24 cellular contexts compared by ENCODE assay signal in the genomic region with DNA sequence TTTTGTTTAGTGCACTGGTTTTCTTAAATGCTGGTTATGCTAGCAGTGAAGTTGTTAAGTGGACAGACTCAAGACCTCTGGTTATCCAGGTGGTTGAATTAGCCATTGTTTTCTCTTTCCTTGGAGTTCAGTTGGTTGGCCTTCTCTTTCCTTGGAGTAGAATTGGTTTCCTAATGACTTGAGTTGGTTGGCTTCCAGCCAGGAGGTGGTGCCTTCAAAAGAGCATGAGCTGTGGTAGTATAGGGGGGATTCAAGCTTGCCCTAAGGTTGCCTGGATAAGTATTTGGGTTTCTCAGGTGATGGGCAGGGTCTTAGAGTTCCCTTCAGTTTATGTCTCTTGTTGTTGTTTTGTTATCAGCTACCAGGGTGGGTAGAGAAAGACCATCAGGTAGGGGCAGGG.
DNase-seq lines count a peak whose midpoint lies in the region; ATAC-seq and TF ChIP-seq lines count a peak whose summit lies in the region.
"Had no signal": no experiment of that assay in that cellular context is flagged by ENCODE, and none has a peak within 500 bp of the region (broad histone marks: within the 10 kb centered on the region; RNA-seq: fewer than 3 reads in every experiment).

No MANE protein-coding gene starts in this region.

- H3K36me3 ChIP-seq in subcutaneous abdominal adipose tissue (ENCODE audit: control insufficient read depth in 5 of 5, insufficient read depth in 5 of 5, low read length in 5 of 5): no peaks in the 10 kb centered on the region
- H3K36me3 ChIP-seq: HAP-1, SJSA1 had no signal

- H3K27me3 ChIP-seq in subcutaneous abdominal adipose tissue (ENCODE audit: control insufficient read depth in 5 of 5, insufficient read depth in 4 of 5, low read length in 5 of 5): no peaks in the 10 kb centered on the region

- no peaks in the 10 kb centered on the region for H3K27me3 Mint-ChIP-seq in Calu3 (ENCODE audit: unreplicated experiment)

- H3K27ac Mint-ChIP-seq in Calu3 (ENCODE audit: unreplicated experiment): peak overlapping the region; percentile 81
- H3K27ac Mint-ChIP-seq: CD8-positive, alpha-beta T cell; HFFc6 had no signal

- TF ChIP-seq CTCF in Calu3 (IDR thresholded peaks at IDR 0.05; ENCODE audit: unreplicated experiment): no peak

- BruUV-seq in Calu3 (replicated peaks; lab: Mats Ljungman, UMichigan): no TSS peak

- no peak for DNase-seq in Calu3
- DNase-seq in NCI-H69 (lab: John Stamatoyannopoulos, UW): peak; percentile 7
- DNase-seq in epithelial cell of prostate (ENCODE audit: low read depth, low spot score): no peak
- DNase-seq: C1 segment of cervical spinal cord; Caco-2; CD8-positive, alpha-beta T cell; DMS 273 treated with DMSO at 0.1 percent for 48 hours; DMS79; GDM1; GOT3; HFFc6; KBM-7; MM.1S; NCI-H2029 treated with DMSO at 0.1 percent for 48 hours; NCI-H446 treated with DMSO at 0.1 percent for 48 hours; NCI-H526 had no signal

- peak overlapping the region; percentile 39 for H3K27ac ChIP-seq in epithelial cell of prostate
- peak overlapping the region; percentile 15 for H3K27ac ChIP-seq in subcutaneous abdominal adipose tissue (ENCODE audit: low read depth, low read length)
- H3K27ac ChIP-seq: A549, SJSA1 had no signal

- H3K36me3 Mint-ChIP-seq in Calu3 (ENCODE audit: insufficient read depth, unreplicated experiment): peaks cover 7% of the 10 kb centered on the region
- H3K36me3 Mint-ChIP-seq: CD8-positive, alpha-beta T cell had no signal

- peak overlapping the region in 1 of 5 donors; percentile 32 for H3K4me3 ChIP-seq in subcutaneous abdominal adipose tissue (ENCODE audit: low read depth in 1 of 5, low read length in 5 of 5)
- H3K4me3 ChIP-seq: A549, GM12878, HAP-1, SJSA1 had no signal

- peaks cover 20% of the 10 kb centered on the region for H3K4me1 Mint-ChIP-seq in Calu3 (ENCODE audit: low read depth, unreplicated experiment)

- H3K4me3 Mint-ChIP-seq in Calu3 (ENCODE audit: low read depth, unreplicated experiment): no peak overlapping the region
- H3K4me3 Mint-ChIP-seq: CD8-positive, alpha-beta T cell; HFFc6 had no signal

- H3K9me3 ChIP-seq in subcutaneous abdominal adipose tissue (ENCODE audit: control insufficient read depth in 5 of 5, low read length in 5 of 5): peaks cover 6 to 26% (median 22%) of the 10 kb centered on the region in 5 donors

- ATAC-seq in GM21737 (IDR thresholded peaks at IDR 0.05; ENCODE audit: unreplicated experiment): no peak
- ATAC-seq in HG03159 (IDR thresholded peaks at IDR 0.05; ENCODE audit: unreplicated experiment): no peak
- ATAC-seq in GM19324 (IDR thresholded peaks at IDR 0.05; ENCODE audit: low FRiP score, unreplicated experiment): no peak
- ATAC-seq: A549; CD8-positive, alpha-beta T cell; GM12878 had no signal

- intact Hi-C loops in Calu3 (cut with micrococcal nuclease; ENCODE audit: unreplicated experiment): loop anchor here (5.0 kb wide), 1 partner anchor 33 kb away; no protein-coding TSS in a partner anchor

- CTCF ChIA-PET in Calu3 (lab: Charles Lee): interaction anchor here (1.0 kb wide), 1 partner anchor 52 kb away, joined by 3 read pairs; no protein-coding TSS in a partner anchor

- H3K9me3 Mint-ChIP-seq in Calu3 (ENCODE audit: low read depth, unreplicated experiment): peaks cover 18% of the 10 kb centered on the region

- H3K4me1 ChIP-seq in subcutaneous abdominal adipose tissue (ENCODE audit: control insufficient read depth in 5 of 5, insufficient read depth in 5 of 5, low read length in 5 of 5): peaks cover 0 to 17% (median 17%) of the 10 kb centered on the region in 5 donors
- H3K4me1 ChIP-seq: A549, Caco-2, HAP-1, SJSA1 had no signal

- H3K9ac ChIP-seq in subcutaneous abdominal adipose tissue (ENCODE audit: low read length in 5 of 5): no peak overlapping the region
